19 cellular contexts compared by ENCODE assay signal in the genomic region with DNA sequence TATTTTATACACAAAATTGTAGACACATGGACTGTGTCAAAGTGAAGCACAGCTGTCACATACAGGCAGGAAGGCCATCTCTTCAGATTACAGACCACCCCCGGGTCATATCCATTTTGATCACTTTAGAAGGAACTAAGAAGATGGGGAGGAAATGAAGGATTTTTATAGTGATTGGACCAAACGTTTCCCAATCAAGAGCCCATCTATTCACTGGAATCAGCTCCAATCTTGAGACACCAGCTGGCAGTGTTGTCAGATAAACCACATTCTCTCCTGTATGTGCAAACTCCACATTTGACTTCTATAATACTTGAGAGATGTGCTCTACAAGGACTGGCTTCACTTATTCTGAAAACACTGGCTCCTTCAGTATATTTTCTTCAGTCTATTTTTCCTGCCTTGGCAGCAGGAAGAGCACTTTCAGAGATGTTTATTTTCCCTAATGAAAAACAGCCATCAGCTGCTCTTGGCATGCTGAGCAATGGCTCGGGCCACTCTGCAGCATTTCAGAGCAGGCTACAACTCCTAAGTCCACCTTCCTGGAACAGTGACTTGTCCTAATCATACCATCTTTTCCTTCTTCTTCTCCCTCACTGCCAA.
A peak's percentile ranks its signal among the peaks of the same experiment; 100 is the strongest.
DNase-seq lines count a peak whose midpoint lies in the region; ATAC-seq and TF ChIP-seq lines count a peak whose summit lies in the region.
"Had no signal": no experiment of that assay in that cellular context is flagged by ENCODE, and none has a peak within 500 bp of the region (broad histone marks: within the 10 kb centered on the region; RNA-seq: fewer than 3 reads in every experiment).

No MANE protein-coding gene starts in this region.

- TF ChIP-seq CTCF in spleen (IDR thresholded peaks at IDR 0.05 in 8 of 11, conservative IDR thresholded peaks at IDR 0.05 in 3 of 11), result no peak

- H3K27ac ChIP-seq in caudate nucleus (ENCODE audit: low read depth, low read length) (peak overlapping the region; percentile 45), spleen (no peak overlapping the region)
- H3K27ac ChIP-seq: epithelial cell of prostate, Peyer's patch, SJSA1, tibial artery had no signal

- 37 to 52% (median 46%) methylated on average over 3 of the region's 3 CpGs for whole genome bisulfite sequencing in spleen, 5 donors

- H3K27me3 ChIP-seq in MG63 (no peaks in the 10 kb centered on the region), spleen (replicated peaks in 1 of 7) (no peaks in the 10 kb centered on the region)
- H3K27me3 ChIP-seq: Peyer's patch, SJSA1, tibial artery had no signal

- no peak for ATAC-seq in Right ventricle myocardium superior (ENCODE audit: poor library complexity)
- no peak for ATAC-seq in GM21526 (IDR thresholded peaks at IDR 0.05; ENCODE audit: low FRiP score, unreplicated experiment)
- ATAC-seq: stimulated activated memory B cell treated with anti-CD40 and anti-IgM and Interleukin-4, amounts not matched to agents 10 μg/mL and 1 μg/mL and 100 μg/mL, for 72 hours had no signal

- no peaks in the 10 kb centered on the region for H3K4me1 ChIP-seq in spleen
- H3K4me1 ChIP-seq: Peyer's patch had no signal

- TF ChIP-seq POLR2A in spleen (IDR thresholded peaks at IDR 0.05), result no peak

- DNase-seq in MG63, result peak; percentile 49
- peak in 2 of 61 donors; percentile 27 to 29 for DNase-seq in caudate nucleus (lab: John Stamatoyannopoulos, UW)
- DNase-seq in fibroblast of the conjunctiva (ENCODE audit: low read depth), result peak; percentile 16
- DNase-seq in spleen, result peak; percentile 30
- no peak for DNase-seq in Right ventricle myocardium superior
- DNase-seq in NCI-H510A (lab: John Stamatoyannopoulos, UW), result no peak
- DNase-seq in COLO829 (ENCODE audit: low spot score), result no peak
- DNase-seq: activated CD4-positive, alpha-beta T cell treated with anti-CD3 and anti-CD28 coated beads, Interleukin-2, amount 50 U/mL, for 4 hours; AML-193; DND-41; HFFc6; NCI-H345; small intestine; tibial artery had no signal

- intact Hi-C loops in spleen (cut with DNase I; ENCODE audit: low total_unique reads) (no loop called here), Right ventricle myocardium superior (cut with DNase I) (no loop called here)

- H3K4me3 ChIP-seq in MG63 (no peak overlapping the region), spleen (no peak overlapping the region)
- H3K4me3 ChIP-seq: Peyer's patch, SJSA1, tibial artery had no signal

- H3K36me3 ChIP-seq in MG63 (no peaks in the 10 kb centered on the region), spleen (no peaks in the 10 kb centered on the region)
- H3K36me3 ChIP-seq: Peyer's patch, SJSA1, tibial artery had no signal

- H3K9me3 ChIP-seq in MG63, result no peaks in the 10 kb centered on the region
- H3K9me3 ChIP-seq in spleen, result no peaks in the 10 kb centered on the region
- H3K9me3 ChIP-seq: Peyer's patch, SJSA1, tibial artery had no signal

Comparison
In these comparisons a context has a peak if more than half of its experiments do, and no peak if none do; other contexts are left out.
1. DNase-seq: peak in MG63 (single experiment), fibroblast of the conjunctiva (single experiment) and spleen (single experiment); none in Right ventricle myocardium superior (single experiment), NCI-H510A (single experiment) and COLO829 (single experiment).